Comparison of ENCODE assay signal across 8 cellular contexts in the genomic region with DNA sequence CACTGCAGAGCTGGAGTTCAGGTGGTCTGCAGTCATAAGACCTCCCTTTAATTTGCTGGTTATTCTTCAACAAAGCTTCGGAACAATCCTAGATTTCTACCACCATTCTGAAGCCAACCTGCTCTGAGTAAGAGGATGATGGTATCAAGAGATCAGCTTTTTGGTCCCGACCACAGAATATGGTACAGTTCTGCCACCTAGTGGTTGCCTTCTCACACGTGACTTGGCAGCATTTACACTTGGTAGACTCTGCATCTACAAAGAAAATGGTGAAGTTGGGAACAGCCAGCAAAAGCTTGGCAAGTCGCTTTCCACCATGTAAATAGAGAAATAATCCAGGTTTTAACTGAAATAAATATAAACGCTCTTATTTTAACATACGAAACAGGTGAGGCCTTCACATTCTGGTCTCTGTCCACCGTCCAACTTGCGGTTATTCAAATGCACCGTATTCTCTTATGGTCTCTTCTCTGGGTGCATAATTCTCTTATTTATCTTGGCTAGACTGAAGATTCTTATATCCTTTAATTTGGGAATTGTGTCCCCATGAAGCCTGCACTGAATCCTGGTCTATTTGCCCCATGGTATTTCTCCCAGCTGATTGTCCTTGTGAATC.
DNase-seq lines count a peak whose midpoint lies in the region; ATAC-seq and TF ChIP-seq lines count a peak whose summit lies in the region.

No MANE protein-coding gene starts in this region.

- H4K20me1 ChIP-seq in SU-DHL-6 (ENCODE audit: low read depth, low read length) = peaks cover 2% of the 10 kb centered on the region; the same call in 1 of the 2 replicates

- CTCF ChIA-PET in CD4-positive, alpha-beta T cell (lab: Charles Lee) = interaction anchor here (0.6 to 0.8 kb wide), 2 partner anchors 13 to 1697 kb away, joined by 3 read pairs; no protein-coding TSS in a partner anchor

- H2AFZ ChIP-seq in SU-DHL-6 (ENCODE audit: low read depth, low read length, severe bottlenecking) = no peak overlapping the region

- no peaks in the 10 kb centered on the region for H3K4me1 ChIP-seq in tibial artery

- H3K4me3 Mint-ChIP-seq in CD4-positive, alpha-beta T cell = no peak overlapping the region
- no peak overlapping the region for H3K4me3 Mint-ChIP-seq in memory B cell

- POLR2A ChIA-PET in CD4-positive, alpha-beta T cell (lab: Charles Lee) = no interaction called here

- no peak overlapping the region for H3K4me3 ChIP-seq in SU-DHL-6 (ENCODE audit: insufficient read depth, low read length, poor library complexity, severe bottlenecking)
- no peak overlapping the region for H3K4me3 ChIP-seq in tibial artery

- no peak for ATAC-seq in CD4-positive, alpha-beta T cell (ENCODE audit: poor library complexity)
- ATAC-seq in GM18861 (IDR thresholded peaks at IDR 0.05; ENCODE audit: unreplicated experiment) (peak; percentile 99), HG02981 (IDR thresholded peaks at IDR 0.05; ENCODE audit: unreplicated experiment) (peak; percentile 99), memory B cell (ENCODE audit: low read depth) (peak; percentile 58)

- H3K9me3 ChIP-seq in CD4-positive, alpha-beta T cell (ENCODE audit: control insufficient read depth, low read length) = no peaks in the 10 kb centered on the region
- H3K9me3 ChIP-seq in SU-DHL-6 (ENCODE audit: insufficient read depth, low read length) (no peaks in the 10 kb centered on the region), tibial artery (no peaks in the 10 kb centered on the region)

- no peaks in the 10 kb centered on the region for H3K27me3 ChIP-seq in CD4-positive, alpha-beta T cell (ENCODE audit: control insufficient read depth, insufficient read depth, low read length)
- H3K27me3 ChIP-seq in SU-DHL-6 (ENCODE audit: low read length) = no peaks in the 10 kb centered on the region
- H3K27me3 ChIP-seq in tibial artery = no peaks in the 10 kb centered on the region

- H3K9ac ChIP-seq in SU-DHL-6 (ENCODE audit: low read length) = no peak overlapping the region

- H3K4me2 ChIP-seq in SU-DHL-6 (ENCODE audit: low read depth, low read length, poor library complexity, severe bottlenecking) = no peak overlapping the region

- no peaks in the 10 kb centered on the region for H3K9me3 Mint-ChIP-seq in CD4-positive, alpha-beta T cell
- no peaks in the 10 kb centered on the region for H3K9me3 Mint-ChIP-seq in memory B cell

- peak in 1 of 10 experiments; percentile 3 for DNase-seq in CD4-positive, alpha-beta T cell
- DNase-seq in NCI-H146 (lab: John Stamatoyannopoulos, UW) = peak; percentile 64
- DNase-seq in dermis blood vessel endothelial cell = peak; percentile 81
- DNase-seq in memory B cell (ENCODE audit: low spot score in 2 of 2) = peak; percentile 12 to 36
- peak; percentile 40 to 63 for DNase-seq in tibial artery

- H3K9me2 ChIP-seq in SU-DHL-6 (replicated peaks; ENCODE audit: insufficient read depth, low read length) = no peaks in the 10 kb centered on the region

- no peaks in the 10 kb centered on the region for H3K79me2 ChIP-seq in SU-DHL-6 (ENCODE audit: insufficient read depth, low read length)

- H3K36me3 ChIP-seq in SU-DHL-6 (ENCODE audit: low read length) = no peaks in the 10 kb centered on the region
- no peaks in the 10 kb centered on the region for H3K36me3 ChIP-seq in tibial artery

- H3K27ac ChIP-seq in CD4-positive, alpha-beta T cell (ENCODE audit: low read depth, low read length) = no peak overlapping the region
- H3K27ac ChIP-seq in SU-DHL-6 (ENCODE audit: low read depth, low read length) = no peak overlapping the region
- H3K27ac ChIP-seq in tibial artery = no peak overlapping the region

- intact Hi-C loops in CD4-positive, alpha-beta T cell (cut with DNase I, micrococcal nuclease) = no loop called here
- intact Hi-C loops in tibial artery (cut with DNase I; ENCODE audit: low total_unique reads) = no loop called here

- no peak overlapping the region for H3K27ac Mint-ChIP-seq in CD4-positive, alpha-beta T cell
- no peak overlapping the region for H3K27ac Mint-ChIP-seq in memory B cell

- no peaks in the 10 kb centered on the region for H3K36me3 Mint-ChIP-seq in CD4-positive, alpha-beta T cell (ENCODE audit: low read depth)
- no peaks in the 10 kb centered on the region for H3K36me3 Mint-ChIP-seq in memory B cell

- H3F3A ChIP-seq in SU-DHL-6 (ENCODE audit: insufficient read depth) = no peaks in the 10 kb centered on the region

- no peaks in the 10 kb centered on the region for H3K4me1 Mint-ChIP-seq in CD4-positive, alpha-beta T cell (ENCODE audit: low read depth)
- H3K4me1 Mint-ChIP-seq in memory B cell = no peaks in the 10 kb centered on the region

- no peaks in the 10 kb centered on the region for H3K27me3 Mint-ChIP-seq in CD4-positive, alpha-beta T cell
- H3K27me3 Mint-ChIP-seq in memory B cell = no peaks in the 10 kb centered on the region

- peak; percentile 22 for TF ChIP-seq CTCF in CD4-positive, alpha-beta T cell (IDR thresholded peaks at IDR 0.05)
- TF ChIP-seq CTCF in SU-DHL-6 (IDR thresholded peaks at IDR 0.05; ENCODE audit: insufficient read depth, low read length, poor library complexity, severe bottlenecking) (peak; percentile 89), tibial artery (IDR thresholded peaks at IDR 0.05) (peak; percentile 31 to 38)

Comparison
In these comparisons a context has a peak if more than half of its experiments do, and no peak if none do; other contexts are left out.
1. CTCF ChIP-seq: peak in every context shown above with its lines; median percentile 89 in SU-DHL-6; 34 in tibial artery; 22 in CD4-positive, alpha-beta T cell.